Comparison of ENCODE assay signal across 18 cellular contexts in the genomic region with DNA sequence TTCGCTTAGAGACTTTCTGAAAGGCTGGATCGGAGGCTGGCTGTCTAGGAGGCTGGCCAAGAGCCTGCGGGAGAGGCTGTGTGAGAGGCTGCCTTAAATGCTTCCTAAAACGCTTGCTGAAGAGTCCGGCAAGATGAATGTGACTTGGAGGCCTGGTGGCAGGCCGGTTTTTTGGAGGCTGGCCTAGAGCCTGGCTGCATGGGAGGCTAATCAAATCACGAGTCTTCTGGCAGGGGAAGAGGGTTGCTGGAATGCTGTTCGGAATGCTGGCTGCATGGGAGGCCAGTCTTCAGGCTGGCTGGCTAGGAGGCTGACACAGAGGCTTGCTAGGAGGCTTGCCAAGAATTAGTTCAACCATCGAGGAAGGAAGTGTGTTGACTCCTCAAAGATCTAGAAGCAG.
DNase-seq lines count a peak whose midpoint lies in the region; ATAC-seq, FAIRE-seq and TF ChIP-seq lines count a peak whose summit lies in the region.
"Had no signal": no experiment of that assay in that cellular context is flagged by ENCODE, and none has a peak within 500 bp of the region (broad histone marks: within the 10 kb centered on the region; RNA-seq: fewer than 3 reads in every experiment).

No MANE protein-coding gene starts in this region.

- TF ChIP-seq CTCF in HFFc6 (IDR thresholded peaks at IDR 0.05) (no peak), cardiac fibroblast (IDR thresholded peaks at IDR 0.05; ENCODE audit: low read depth, low read length) (no peak), suprapubic skin (IDR thresholded peaks at IDR 0.05) (no peak)

- peaks cover 5% of the 10 kb centered on the region; the same call in 1 of the 2 replicates for H3K4me1 Mint-ChIP-seq in HFFc6 (ENCODE audit: low read depth)

- H3K9me3 Mint-ChIP-seq in HFFc6, result no peaks in the 10 kb centered on the region
- H3K9me3 Mint-ChIP-seq: endodermal cell had no signal

- WGBS in suprapubic skin, result 69% methylated on average over 9 of the region's 9 CpGs

- FAIRE-seq in GM19239 (lab: Jason Lieb, UNC), result no peak
- FAIRE-seq: D721Med, islet of Langerhans, pancreas had no signal

- H3K27ac Mint-ChIP-seq in HFFc6, result no peak overlapping the region
- H3K27ac Mint-ChIP-seq: endodermal cell had no signal

- no peak for TF ChIP-seq EP300 in suprapubic skin (IDR thresholded peaks at IDR 0.05)

- H3K4me1 ChIP-seq in suprapubic skin, result no peaks in the 10 kb centered on the region
- H3K4me1 ChIP-seq: pancreas had no signal

- no peak overlapping the region for H3K4me3 Mint-ChIP-seq in HFFc6
- H3K4me3 Mint-ChIP-seq: endodermal cell had no signal

- no peak overlapping the region for H3K4me3 ChIP-seq in cardiac fibroblast (replicated peaks in 1 of 2; ENCODE audit: low read depth in 2 of 2, low read length in 2 of 2)
- no peak overlapping the region for H3K4me3 ChIP-seq in suprapubic skin
- H3K4me3 ChIP-seq: pancreas had no signal

- DNase-seq in HFFc6 (peak; percentile 3), cardiac fibroblast (ENCODE audit: low read depth in 2 of 2) (peak; percentile 55 to 88), islet precursor cell (peak; percentile 81), suprapubic skin (ENCODE audit: low spot score in 2 of 2) (peak; percentile 60 to 73), GM19240 (ENCODE audit: insufficient read length, low spot score) (no peak), GM19239 (ENCODE audit: insufficient read length, low spot score) (no peak)
- DNase-seq: activated CD4-positive, alpha-beta T cell treated with anti-CD3 and anti-CD28 coated beads for 4 hours; activated naive CD4-positive, alpha-beta T cell treated with anti-CD3 and anti-CD28 coated beads, Interleukin-2, amount 50 U/mL, for 16 hours; central memory CD4-positive, alpha-beta T cell; endodermal cell; KG1; NCI-H1105; NCI-H2171 treated with DMSO at 0.1 percent for 48 hours; T-helper 2 cell had no signal

- H3K27ac ChIP-seq in suprapubic skin, result no peak overlapping the region
- H3K27ac ChIP-seq: pancreas had no signal

- H3K36me3 Mint-ChIP-seq in HFFc6 (ENCODE audit: low read depth), result no peaks in the 10 kb centered on the region

- peaks cover 6% of the 10 kb centered on the region for H3K27me3 Mint-ChIP-seq in HFFc6 (ENCODE audit: insufficient read depth)

- H3K27me3 ChIP-seq in suprapubic skin, result no peaks in the 10 kb centered on the region
- H3K27me3 ChIP-seq: pancreas had no signal

- no peak for ATAC-seq in HG03460 (IDR thresholded peaks at IDR 0.05; ENCODE audit: unreplicated experiment)

- H3K36me3 ChIP-seq in suprapubic skin, result no peaks in the 10 kb centered on the region
- H3K36me3 ChIP-seq: pancreas had no signal

- no peaks in the 10 kb centered on the region for H3K9me3 ChIP-seq in suprapubic skin
- H3K9me3 ChIP-seq: pancreas had no signal

- TF ChIP-seq POLR2A in suprapubic skin (IDR thresholded peaks at IDR 0.05), result no peak

Comparison
In these comparisons a context has a peak if more than half of its experiments do, and no peak if none do; other contexts are left out.
1. DNase-seq: peak in HFFc6 (single experiment), cardiac fibroblast (2 of 2), islet precursor cell (single experiment) and suprapubic skin (2 of 2); none in GM19240 (single experiment) and GM19239 (single experiment).